16 cellular contexts compared by ENCODE assay signal in genomic region chr14:97359391-97359790, GRCh38.
"Had no signal": no experiment of that assay in that cellular context is flagged by ENCODE, and none has a peak within 500 bp of the region (broad histone marks: within the 10 kb centered on the region; RNA-seq: fewer than 3 reads in every experiment).

No MANE protein-coding gene starts in this region.

- H3K27ac Mint-ChIP-seq: stimulated activated effector memory CD8-positive, alpha-beta T cell treated with anti-CD3 and anti-CD28 coated beads, Interleukin-12 subunit alpha, Interleukin-12 subunit beta, amount 100 ng/mL, for 72 hours; WTC11 had no signal

- H3K4me3 ChIP-seq: ascending aorta, breast epithelium, esophagus squamous epithelium, left lung, mucosa of descending colon, thyroid gland had no signal

- ATAC-seq: left lung; mucosa of descending colon; naive thymus-derived CD8-positive, alpha-beta T cell; stimulated activated effector memory CD8-positive, alpha-beta T cell treated with anti-CD3 and anti-CD28 coated beads, Interleukin-12 subunit alpha, Interleukin-12 subunit beta, amount 100 ng/mL, for 72 hours; WTC11 had no signal

- H3K4me3 Mint-ChIP-seq: naive thymus-derived CD8-positive, alpha-beta T cell; stimulated activated effector memory CD8-positive, alpha-beta T cell treated with anti-CD3 and anti-CD28 coated beads, Interleukin-12 subunit alpha, Interleukin-12 subunit beta, amount 100 ng/mL, for 72 hours; WTC11 had no signal

- DNase-seq: activated CD4-positive, alpha-beta T cell treated with anti-CD3 and anti-CD28 coated beads for 4 hours; activated naive CD4-positive, alpha-beta T cell; cerebellar nuclear complex; effector CD8-positive, alpha-beta T cell; esophagus squamous epithelium; hippocampal formation; left lung; mucosa of descending colon; naive thymus-derived CD8-positive, alpha-beta T cell; stimulated activated CD4-positive, alpha-beta T cell treated with anti-CD3 and anti-CD28 coated beads, Interleukin-12 subunit alpha, Interleukin-12 subunit beta, amount 100 ng/mL, for 4 hours; stimulated activated CD4-positive, alpha-beta T cell treated with anti-CD3 and anti-CD28 coated beads, Interleukin-2, amount 100 ng/mL, for 24 hours; thyroid gland had no signal

- H3K36me3 Mint-ChIP-seq: naive thymus-derived CD8-positive, alpha-beta T cell; stimulated activated effector memory CD8-positive, alpha-beta T cell treated with anti-CD3 and anti-CD28 coated beads, Interleukin-12 subunit alpha, Interleukin-12 subunit beta, amount 100 ng/mL, for 72 hours; WTC11 had no signal

- H3K4me1 Mint-ChIP-seq: WTC11 had no signal

- H3K9me3 Mint-ChIP-seq: WTC11 had no signal
